Comparison of ENCODE assay signal across 18 cellular contexts in genomic region chr15:73150831-73151230, GRCh38.
A peak's percentile ranks its signal among the peaks of the same experiment; 100 is the strongest.
DNase-seq lines count a peak whose midpoint lies in the region; ATAC-seq, FAIRE-seq and TF ChIP-seq lines count a peak whose summit lies in the region.
"Had no signal": no experiment of that assay in that cellular context is flagged by ENCODE, and none has a peak within 500 bp of the region (broad histone marks: within the 10 kb centered on the region; RNA-seq: fewer than 3 reads in every experiment).

No MANE protein-coding gene starts in this region.

- H3K4me3 ChIP-seq in mammary epithelial cell (replicated peaks in 1 of 3; ENCODE audit: insufficient read depth in 1 of 3, low read depth in 2 of 3, low read length in 3 of 3) (no peak overlapping the region), psoas muscle (no peak overlapping the region), HepG2 (replicated peaks in 1 of 3; ENCODE audit: insufficient read depth in 1 of 3, low read depth in 2 of 3, low read length in 3 of 3) (no peak overlapping the region)
- H3K4me3 ChIP-seq: A549, GM23248 had no signal

- peak; percentile 99 for ATAC-seq in esophagus mucosa
- ATAC-seq in psoas muscle: peak; percentile 65 to 77 (median 66)
- no peak for ATAC-seq in HG02798 (IDR thresholded peaks at IDR 0.05; ENCODE audit: poor library complexity, unreplicated experiment)
- no peak for ATAC-seq in HepG2
- ATAC-seq: A549 had no signal

- H3K79me2 ChIP-seq in mammary epithelial cell (ENCODE audit: insufficient read depth, low read length) (no peaks in the 10 kb centered on the region), HepG2 (ENCODE audit: insufficient read depth, low read length) (no peaks in the 10 kb centered on the region)

- H3K36me3 ChIP-seq in mammary epithelial cell (ENCODE audit: insufficient read depth, low read length): no peaks in the 10 kb centered on the region
- no peaks in the 10 kb centered on the region for H3K36me3 ChIP-seq in psoas muscle (ENCODE audit: insufficient read depth in 1 of 2, low read depth in 1 of 2)
- no peaks in the 10 kb centered on the region; a peak in 1 of 5 replicates for H3K36me3 ChIP-seq in HepG2 (replicated peaks in 1 of 2; ENCODE audit: control insufficient read depth in 1 of 2, insufficient read depth in 2 of 2, low read length in 2 of 2)

- no peak overlapping the region for H3K9ac ChIP-seq in mammary epithelial cell (ENCODE audit: insufficient read depth, low read length)
- H3K9ac ChIP-seq in HepG2 (ENCODE audit: insufficient read depth, low read depth, low read length): no peak overlapping the region
- H3K9ac ChIP-seq: GM23248 had no signal

- TF ChIP-seq CTCF in mammary epithelial cell (conservative IDR thresholded peaks at IDR 0.05 in 1 of 2, IDR thresholded peaks at IDR 0.05 in 1 of 2; ENCODE audit: extremely low read depth in 1 of 2, insufficient read depth in 1 of 2, low read depth in 1 of 2, low read length in 2 of 2) (no peak), psoas muscle (IDR thresholded peaks at IDR 0.05) (no peak), HepG2 (CRISPR knock-in tag; IDR thresholded peaks at IDR 0.05) (no peak)

- dilution Hi-C loops in mammary epithelial cell (cut with HindIII; ENCODE audit: low sequenced_read_pairs): no loop called here

- BruUV-seq in mammary epithelial cell (replicated peaks; lab: Mats Ljungman, UMichigan) (no TSS peak), HepG2 (replicated peaks; lab: Mats Ljungman, UMichigan) (no TSS peak)

- H2AFZ ChIP-seq in mammary epithelial cell (ENCODE audit: low read depth, low read length) (no peak overlapping the region), HepG2 (ENCODE audit: low read length) (no peak overlapping the region)
- H2AFZ ChIP-seq: GM23248 had no signal

- peak; percentile 22 for DNase-seq in SIG-M5 treated with dmso at 0.1 percent for 504 hours (lab: John Stamatoyannopoulos, UW; ENCODE audit: unreplicated experiment)
- no peak for DNase-seq in SIG-M5 (lab: John Stamatoyannopoulos, UW)
- peak; percentile 12 for DNase-seq in mammary epithelial cell
- no peak for DNase-seq in psoas muscle
- no peak for DNase-seq in HepG2 (ENCODE audit: low spot score)
- DNase-seq in DMS153 (lab: John Stamatoyannopoulos, UW): no peak
- DNase-seq: AML-193; CD4-positive, alpha-beta T cell; DMS79 treated with DMSO at 0.1 percent for 48 hours; GF-D8; GM23248; HCEC 1CT had no signal

- H4K20me1 ChIP-seq in mammary epithelial cell (ENCODE audit: insufficient read depth, low read length) (no peaks in the 10 kb centered on the region), HepG2 (ENCODE audit: insufficient read depth, low read length) (no peaks in the 10 kb centered on the region)

- in situ Hi-C loops in mammary epithelial cell (cut with MboI; ENCODE audit: low sequenced_read_pairs in 2 of 2): no loop called here
- in situ Hi-C loops in HepG2 (cut with HindIII; ENCODE audit: extremely low pct_ligation_motif_present, low pct_unique_long_range_greater_than_20kb): no loop called here

- no peaks in the 10 kb centered on the region for H3K4me1 ChIP-seq in mammary epithelial cell (ENCODE audit: insufficient read depth, low read length)
- H3K4me1 ChIP-seq in psoas muscle: peaks cover 35% of the 10 kb centered on the region
- no peaks in the 10 kb centered on the region for H3K4me1 ChIP-seq in HepG2 (ENCODE audit: insufficient read depth, low read length)
- H3K4me1 ChIP-seq: A549 had no signal

- H3K9me3 ChIP-seq in mammary epithelial cell (replicated peaks; ENCODE audit: insufficient read depth, low read length): no peaks in the 10 kb centered on the region
- peaks cover 14% of the 10 kb centered on the region for H3K9me3 ChIP-seq in psoas muscle
- H3K9me3 ChIP-seq in HepG2 (ENCODE audit: low read length): peaks cover 16% of the 10 kb centered on the region

- no peak overlapping the region for H3K4me2 ChIP-seq in mammary epithelial cell (ENCODE audit: insufficient read depth, low read depth, low read length)
- H3K4me2 ChIP-seq in HepG2 (ENCODE audit: low read depth, low read length): no peak overlapping the region
- H3K4me2 ChIP-seq: A549 had no signal

- no peak for TF ChIP-seq POLR2A in HepG2 (IDR thresholded peaks at IDR 0.05; ENCODE audit: insufficient read depth in 1 of 2, low read depth in 2 of 2, low read length in 2 of 2)

- no peak for TF ChIP-seq RAD21 in HepG2 (CRISPR knock-in tag; IDR thresholded peaks at IDR 0.05)

- H3K27me3 ChIP-seq in mammary epithelial cell (ENCODE audit: insufficient read depth, low read length) (no peaks in the 10 kb centered on the region), psoas muscle (ENCODE audit: insufficient read depth in 3 of 3, low read length in 2 of 3) (no peaks in the 10 kb centered on the region), HepG2 (ENCODE audit: control insufficient read depth in 1 of 2, insufficient read depth in 2 of 2, low read length in 2 of 2) (no peaks in the 10 kb centered on the region)

- FAIRE-seq in HepG2 (lab: Jason Lieb, UNC): no peak
- FAIRE-seq: A549 had no signal

- 88% methylated on average over 2 of the region's 2 CpGs for WGBS in mammary epithelial cell (ENCODE audit: low coverage, missing lambda C conversion rate)
- 62 to 67% (median 65%) methylated on average over 2 of the region's 2 CpGs for WGBS in psoas muscle, 3 donors
- WGBS in HepG2 (ENCODE audit: low lambda C conversion rate): 90% methylated on average over 2 of the region's 2 CpGs

- POLR2A ChIA-PET in HepG2 (lab: Yijun Ruan, JAX): no interaction called here

- CTCF ChIA-PET in mammary epithelial cell (lab: Charles Lee; ENCODE audit: low non-redundant PET) (no interaction called here), HepG2 (lab: Yijun Ruan, JAX; ENCODE audit: low intra/inter-chr PET ratio, low total read pairs) (no interaction called here)

- intact Hi-C loops in mammary epithelial cell (cut with micrococcal nuclease) (no loop called here), psoas muscle (cut with DNase I) (no loop called here), HepG2 (cut with micrococcal nuclease; ENCODE audit: unreplicated experiment) (no loop called here)

- H3K27ac ChIP-seq in mammary epithelial cell (ENCODE audit: insufficient read depth, low read depth, low read length) (no peak overlapping the region), psoas muscle (peak overlapping the region; percentile 79), HepG2 (ENCODE audit: extremely low read length, insufficient read depth, low read length) (no peak overlapping the region)
- H3K27ac ChIP-seq: 22Rv1, A549, C4-2B, GM23248, HL-60 had no signal

- TF ChIP-seq EP300 in HepG2 (IDR thresholded peaks at IDR 0.05; ENCODE audit: low read depth in 2 of 2, low read length in 2 of 2) (no peak), HepG2 (CRISPR knock-in tag; IDR thresholded peaks at IDR 0.05; ENCODE audit: borderline replicate concordance) (no peak)

TF ChIP-seq in HepG2, 621 proteins besides CTCF, POLR2A, EP300 and RAD21 (continues in another document):
- TF ChIP-seq ZMAT3 (CRISPR knock-in tag; conservative IDR thresholded peaks at IDR 0.05) (no peak), ZNF589 (CRISPR knock-in tag; conservative IDR thresholded peaks at IDR 0.05) (no peak), ZFP37 (CRISPR knock-in tag; IDR thresholded peaks at IDR 0.05; ENCODE audit: borderline replicate concordance) (no peak), NFRKB (IDR thresholded peaks at IDR 0.05) (no peak), ZNF326 (CRISPR knock-in tag; IDR thresholded peaks at IDR 0.05; ENCODE audit: borderline replicate concordance) (no peak), SCMH1 (CRISPR knock-in tag; IDR thresholded peaks at IDR 0.05; ENCODE audit: borderline replicate concordance) (no peak), MTF2 (CRISPR knock-in tag; IDR thresholded peaks at IDR 0.05; ENCODE audit: borderline replicate concordance) (no peak), ZIK1 (CRISPR knock-in tag; IDR thresholded peaks at IDR 0.05; ENCODE audit: borderline replicate concordance, low read depth) (no peak), SAFB2 (CRISPR knock-in tag; IDR thresholded peaks at IDR 0.05; ENCODE audit: borderline replicate concordance, low read depth) (no peak), ZNF230 (CRISPR knock-in tag; IDR thresholded peaks at IDR 0.05) (no peak), ZBTB34 (CRISPR knock-in tag; IDR thresholded peaks at IDR 0.05) (no peak), ZGPAT (CRISPR knock-in tag; IDR thresholded peaks at IDR 0.05) (no peak)

Comparison
In these comparisons a context has a peak if more than half of its experiments do, and no peak if none do; other contexts are left out.
1. DNase-seq: peak in SIG-M5 treated with dmso at 0.1 percent for 504 hours (single experiment) and mammary epithelial cell (single experiment); none in SIG-M5 (single experiment), psoas muscle (0 of 2), HepG2 (single experiment) and DMS153 (single experiment).
2. ATAC-seq: peak in esophagus mucosa (single experiment) and psoas muscle (4 of 4); none in HG02798 (single experiment) and HepG2 (single experiment).